In the genomic region with DNA sequence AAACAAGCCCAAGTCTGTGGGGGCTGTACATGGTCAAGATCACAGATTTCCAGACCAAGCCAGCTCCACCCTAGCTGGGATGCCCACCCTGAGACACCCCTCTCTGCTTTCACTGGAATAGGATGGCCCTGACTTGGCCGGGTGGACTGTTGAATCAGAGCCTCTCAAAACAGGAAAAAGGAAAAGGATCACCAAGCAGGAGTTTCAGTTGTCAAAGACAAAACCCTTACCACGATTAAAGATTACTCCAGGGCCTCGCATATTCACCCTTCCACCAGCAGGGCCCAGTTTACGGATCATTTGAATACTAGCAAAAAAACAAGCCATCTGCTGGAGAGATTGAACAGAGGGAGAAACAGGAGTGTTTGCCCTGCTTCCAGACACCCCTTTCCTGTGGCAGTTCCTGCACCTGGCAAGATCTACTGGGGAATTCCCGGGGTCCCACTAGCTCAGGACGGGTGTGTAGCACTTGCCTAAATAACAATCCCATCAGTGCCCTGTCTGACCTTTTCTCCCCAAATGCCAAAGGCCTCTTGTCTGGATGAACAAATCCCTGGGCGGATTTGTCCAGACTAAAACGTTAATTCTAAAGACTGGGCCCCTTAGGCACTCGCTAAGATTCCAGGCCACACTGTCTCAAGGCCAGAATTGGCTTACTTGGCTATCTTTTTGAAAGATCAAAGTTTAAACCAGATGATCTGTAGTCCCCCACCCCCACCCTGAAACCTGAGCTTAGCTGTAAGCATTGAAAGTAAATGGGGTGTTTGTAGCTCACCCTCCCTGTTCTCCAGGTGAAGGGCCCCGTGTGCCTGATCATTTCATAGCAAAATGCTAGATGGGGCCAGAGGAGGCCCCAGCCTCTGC, we compare ENCODE assay signal across 8 cellular contexts. TPM values are rescaled to one million over a fixed set of nuclear protein-coding genes. Genes with fewer than 3 reads are reported as not detected.
A peak's percentile ranks its signal among the peaks of the same experiment; 100 is the strongest.
DNase-seq lines count a peak whose midpoint lies in the region; ATAC-seq and TF ChIP-seq lines count a peak whose summit lies in the region.

No MANE protein-coding gene starts in this region.

- POLR2A ChIA-PET in activated CD8-positive, alpha-beta T cell treated with anti-CD3 and anti-CD28 coated beads for 36 hours (lab: Charles Lee) = interaction anchor here (0.6 to 0.7 kb wide), 2 partner anchors 16 to 133 kb away, joined by 3 to 4 read pairs; no protein-coding TSS in a partner anchor

- intact Hi-C loops in activated CD8-positive, alpha-beta T cell treated with anti-CD3 and anti-CD28 coated beads for 36 hours (cut with micrococcal nuclease) = loop anchor here (5.0 kb wide), 1 partner anchor 39 kb away; a partner anchor contains a TSS

- ATAC-seq in activated CD8-positive, alpha-beta T cell treated with anti-CD3 and anti-CD28 coated beads for 36 hours = peak; percentile 31
- no peak for ATAC-seq in HG03457 (IDR thresholded peaks at IDR 0.05; ENCODE audit: unreplicated experiment)

- H3K9ac ChIP-seq in Karpas-422 (ENCODE audit: low read length) = peak overlapping the region; percentile 11; the same call in 1 of the 2 replicates

- H3K4me1 ChIP-seq in Karpas-422 (ENCODE audit: low read length) = peaks cover 33% of the 10 kb centered on the region

- no peaks in the 10 kb centered on the region for H3K27me3 Mint-ChIP-seq in activated CD8-positive, alpha-beta T cell treated with anti-CD3 and anti-CD28 coated beads for 36 hours

- H3K9me3 ChIP-seq in Karpas-422 (ENCODE audit: low read length) = no peaks in the 10 kb centered on the region

- peak overlapping the region; percentile 44 for H3K27ac ChIP-seq in Karpas-422 (ENCODE audit: low read length)
- peak overlapping the region in 20 of 21 experiments; percentile 80 to 98 (median 92) for H3K27ac ChIP-seq in skin epidermis

- H2AFZ ChIP-seq in Karpas-422 (ENCODE audit: low read length) = no peak overlapping the region

- TF ChIP-seq CTCF in activated CD8-positive, alpha-beta T cell treated with anti-CD3 and anti-CD28 coated beads for 36 hours (IDR thresholded peaks at IDR 0.05) = peak; percentile 48

- H3K27me3 ChIP-seq in Karpas-422 (ENCODE audit: low read length) = no peaks in the 10 kb centered on the region

- H3K4me3 ChIP-seq in Karpas-422 (ENCODE audit: low read length) (no peak overlapping the region), skin epidermis (no peak overlapping the region)

- 0 out of 2 replicates have a peak, but pooled peaks cover 3% of the 10 kb centered on the region for H3K36me3 ChIP-seq in Karpas-422 (ENCODE audit: insufficient read depth, low read length)

- H4K20me1 ChIP-seq in Karpas-422 (ENCODE audit: insufficient read depth, low read depth, low read length) = peaks cover 4% of the 10 kb centered on the region; the same call in 1 of the 2 replicates

- CTCF ChIA-PET in activated CD8-positive, alpha-beta T cell treated with anti-CD3 and anti-CD28 coated beads for 36 hours (lab: Charles Lee) = interaction anchor here (0.6 to 2.0 kb wide), 8 partner anchors 11 to 201 kb away, joined by 3 to 9 read pairs (median 4); a partner anchor contains a TSS

- H3K9me2 ChIP-seq in Karpas-422 (replicated peaks; ENCODE audit: insufficient read depth, low read length) = no peaks in the 10 kb centered on the region

- H3K79me2 ChIP-seq in Karpas-422 (ENCODE audit: low read length) = peaks cover 98% of the 10 kb centered on the region

- peak overlapping the region; percentile 84 for H3K27ac Mint-ChIP-seq in activated CD8-positive, alpha-beta T cell treated with anti-CD3 and anti-CD28 coated beads for 36 hours

- H3K4me1 Mint-ChIP-seq in activated CD8-positive, alpha-beta T cell treated with anti-CD3 and anti-CD28 coated beads for 36 hours (ENCODE audit: low read depth) = peaks cover 63% of the 10 kb centered on the region

- H3K4me2 ChIP-seq in Karpas-422 (ENCODE audit: low read depth, low read length, poor library complexity, severe bottlenecking) = no peak overlapping the region

- H3K36me3 Mint-ChIP-seq in activated CD8-positive, alpha-beta T cell treated with anti-CD3 and anti-CD28 coated beads for 36 hours (ENCODE audit: low read depth) = peaks cover 25% of the 10 kb centered on the region

- DNase-seq in Daoy (ENCODE audit: low read depth) = peak; percentile 76
- DNase-seq in Karpas-422 = no peak
- DNase-seq in activated CD8-positive, alpha-beta T cell treated with anti-CD3 and anti-CD28 coated beads for 36 hours = peak; percentile 37
- peak; percentile 36 for DNase-seq in germinal center (ENCODE audit: low spot score)
- no peak for DNase-seq in stimulated activated CD4-positive, alpha-beta T cell treated with anti-CD3 and anti-CD28 coated beads, Interleukin-4, amount 100 ng/mL, for 4 hours
- DNase-seq in NCI-H748 treated with DMSO at 0.1 percent for 48 hours (lab: John Stamatoyannopoulos, UW) = no peak

- no peaks in the 10 kb centered on the region for H3K9me3 Mint-ChIP-seq in activated CD8-positive, alpha-beta T cell treated with anti-CD3 and anti-CD28 coated beads for 36 hours

- no peak overlapping the region for H3K4me3 Mint-ChIP-seq in activated CD8-positive, alpha-beta T cell treated with anti-CD3 and anti-CD28 coated beads for 36 hours

RNA-seq across cellular contexts. Expression of a gene that starts 38.4 kb away (rescaled TPM):
- total RNA-seq in Daoy (2014; rRNA removed; shearing (Covaris generic)) = 124 and 199 TPM in 2 replicates
- 54.6 and 106 TPM in 2 replicates for total RNA-seq in Karpas-422 (2014; rRNA removed; shearing (Covaris generic); ENCODE audit: low replicate concordance)
- total RNA-seq in activated CD8-positive, alpha-beta T cell treated with anti-CD3 and anti-CD28 coated beads for 36 hours = 100 to 1,000 TPM; 183 to 189 TPM

RNA-seq across cellular contexts. Expression of a gene that starts 58.4 kb away (rescaled TPM):
- total RNA-seq in Daoy (2014; rRNA removed; shearing (Covaris generic)) = not detected in 2 replicates
- 0.40 TPM in 1 of 2 replicates, not detected in the other for total RNA-seq in Karpas-422 (2014; rRNA removed; shearing (Covaris generic); ENCODE audit: low replicate concordance)
- total RNA-seq in activated CD8-positive, alpha-beta T cell treated with anti-CD3 and anti-CD28 coated beads for 36 hours = 10 to 100 TPM; 19.6 to 22.7 TPM

Comparison
In these comparisons a context has a peak if more than half of its experiments do, and no peak if none do; other contexts are left out.
1. DNase-seq: peak in Daoy (single experiment), activated CD8-positive, alpha-beta T cell treated with anti-CD3 and anti-CD28 coated beads for 36 hours (single experiment) and germinal center (single experiment); none in Karpas-422 (single experiment), stimulated activated CD4-positive, alpha-beta T cell treated with anti-CD3 and anti-CD28 coated beads, Interleukin-4, amount 100 ng/mL, for 4 hours (0 of 2) and NCI-H748 treated with DMSO at 0.1 percent for 48 hours (single experiment).
2. RNA of a gene that starts 58.4 kb away (total RNA-seq): 19.6 to 22.7 TPM in activated CD8-positive, alpha-beta T cell treated with anti-CD3 and anti-CD28 coated beads for 36 hours; not detected in Daoy and 0.40 TPM in Karpas-422; every median in the first group is over 10 times any median in the second.